Comparison of ENCODE assay signal across 36 cellular contexts in genomic region chr2:126729896-126730295, GRCh38.
"Had no signal": no experiment of that assay in that cellular context is flagged by ENCODE, and none has a peak within 500 bp of the region (broad histone marks: within the 10 kb centered on the region; RNA-seq: fewer than 3 reads in every experiment).

No MANE protein-coding gene starts in this region.

- H3K9ac ChIP-seq: SK-N-SH had no signal

- H3K36me3 ChIP-seq: SJSA1 had no signal

- FAIRE-seq: bronchial epithelial cell, RCC 7860, TTC549 had no signal

- H3K4me1 Mint-ChIP-seq: activated CD4-positive, alpha-beta T cell treated with anti-CD3 and anti-CD28 coated beads for 36 hours; activated CD4-positive, alpha-beta T cell treated with anti-CD3 and anti-CD28 coated beads, Interleukin-2, amount 10 ng/mL, durations not matched to agents 7 days and 5 days; activated CD8-positive, alpha-beta memory T cell treated with anti-CD3 and anti-CD28 coated beads, Interleukin-2, amount 10 ng/mL, durations not matched to agents 7 days and 5 days; activated naive CD4-positive, alpha-beta T cell treated with anti-CD3 and anti-CD28 coated beads, Interleukin-2, amount 10 ng/mL, durations not matched to agents 7 days and 5 days; activated naive CD8-positive, alpha-beta T cell treated with anti-CD3 and anti-CD28 coated beads, Interleukin-2, amount 50 U/mL, for 24 hours; brain; WTC11 had no signal

- ATAC-seq: activated CD4-positive, alpha-beta T cell treated with anti-CD3 and anti-CD28 coated beads for 36 hours; activated CD8-positive, alpha-beta memory T cell treated with anti-CD3 and anti-CD28 coated beads, Interleukin-2, amount 10 ng/mL, durations not matched to agents 7 days and 5 days; activated naive CD8-positive, alpha-beta T cell treated with anti-CD3 and anti-CD28 coated beads, Interleukin-2, amount 50 U/mL, for 24 hours; PC-3; WTC11 had no signal

- H3K4me3 ChIP-seq: SJSA1 had no signal

- DNase-seq: activated CD4-positive, alpha-beta T cell treated with anti-CD3 and anti-CD28 coated beads for 36 hours; activated CD4-positive, alpha-beta T cell treated with anti-CD3 and anti-CD28 coated beads, Interleukin-2, amount 10 ng/mL, durations not matched to agents 7 days and 5 days; activated CD4-positive, alpha-beta T cell treated with anti-CD3 and anti-CD28 coated beads, Interleukin-2, amount 50 U/mL, for 48 hours; activated CD8-positive, alpha-beta memory T cell treated with anti-CD3 and anti-CD28 coated beads for 24 hours; activated CD8-positive, alpha-beta memory T cell treated with anti-CD3 and anti-CD28 coated beads, Interleukin-2, amount 10 ng/mL, durations not matched to agents 7 days and 5 days; activated CD8-positive, alpha-beta memory T cell treated with anti-CD3 and anti-CD28 coated beads, Interleukin-2, amount 50 U/mL, for 48 hours; activated effector memory CD4-positive, alpha-beta T cell treated with Interleukin-2 at 50 U/mL for 16 hours; activated naive CD4-positive, alpha-beta T cell treated with anti-CD3 and anti-CD28 coated beads, Interleukin-2, amount 10 ng/mL, durations not matched to agents 7 days and 5 days; activated naive CD8-positive, alpha-beta T cell treated with anti-CD3 and anti-CD28 coated beads, Interleukin-2, amount 50 U/mL, for 24 hours; activated T-cell treated with anti-CD3 and anti-CD28 coated beads, Interleukin-2, amount 50 U/mL, for 48 hours; anterior cingulate cortex; caudate nucleus; KG1; MM.1S; MV-4-11; NCI-H1092; NCI-H1436 treated with DMSO at 0.1 percent for 48 hours; NCI-H1694 treated with DMSO at 0.1 percent for 48 hours; NCI-H2029; NCI-H510A; NCI-H526; NCI-H748 treated with DMSO at 0.1 percent for 48 hours; NK-92 treated with Interleukin-12 subunit alpha and Interleukin-12 subunit beta, amount 100 ng/mL, for 24 hours; PC-3; SHP77 treated with DMSO at 0.1 percent for 48 hours; SK-N-SH had no signal

- H3K9me3 ChIP-seq: SJSA1, SK-N-SH had no signal

- H3K4me3 Mint-ChIP-seq: activated CD4-positive, alpha-beta T cell treated with anti-CD3 and anti-CD28 coated beads for 36 hours; activated CD4-positive, alpha-beta T cell treated with anti-CD3 and anti-CD28 coated beads, Interleukin-2, amount 10 ng/mL, durations not matched to agents 7 days and 5 days; activated CD8-positive, alpha-beta memory T cell treated with anti-CD3 and anti-CD28 coated beads, Interleukin-2, amount 10 ng/mL, durations not matched to agents 7 days and 5 days; activated naive CD4-positive, alpha-beta T cell treated with anti-CD3 and anti-CD28 coated beads, Interleukin-2, amount 10 ng/mL, durations not matched to agents 7 days and 5 days; activated naive CD8-positive, alpha-beta T cell; activated naive CD8-positive, alpha-beta T cell treated with anti-CD3 and anti-CD28 coated beads, Interleukin-2, amount 50 U/mL, for 24 hours; brain; T-helper 1 cell treated with Interleukin-12 subunit alpha and Interleukin-12 subunit beta and Interleukin-4 antibody, amounts not matched to agents 30 μg/mL and 1 μg/mL, for 36 hours; T-helper 2 cell treated with Interferon-gamma antibody and Interleukin-4, amounts not matched to agents 5 μg/mL and 100 μg/mL, for 36 hours; WTC11 had no signal

- H3K27ac Mint-ChIP-seq: activated CD4-positive, alpha-beta T cell treated with anti-CD3 and anti-CD28 coated beads for 36 hours; activated CD4-positive, alpha-beta T cell treated with anti-CD3 and anti-CD28 coated beads, Interleukin-2, amount 10 ng/mL, durations not matched to agents 7 days and 5 days; activated CD8-positive, alpha-beta memory T cell treated with anti-CD3 and anti-CD28 coated beads, Interleukin-2, amount 10 ng/mL, durations not matched to agents 7 days and 5 days; activated naive CD4-positive, alpha-beta T cell treated with anti-CD3 and anti-CD28 coated beads, Interleukin-2, amount 10 ng/mL, durations not matched to agents 7 days and 5 days; activated naive CD8-positive, alpha-beta T cell; activated naive CD8-positive, alpha-beta T cell treated with anti-CD3 and anti-CD28 coated beads, Interleukin-2, amount 50 U/mL, for 24 hours; brain; T-helper 1 cell treated with Interleukin-12 subunit alpha and Interleukin-12 subunit beta and Interleukin-4 antibody, amounts not matched to agents 30 μg/mL and 1 μg/mL, for 36 hours; T-helper 2 cell treated with Interferon-gamma antibody and Interleukin-4, amounts not matched to agents 5 μg/mL and 100 μg/mL, for 36 hours; WTC11 had no signal

- H3K27me3 Mint-ChIP-seq: activated CD4-positive, alpha-beta T cell treated with anti-CD3 and anti-CD28 coated beads for 36 hours; activated naive CD8-positive, alpha-beta T cell; activated naive CD8-positive, alpha-beta T cell treated with anti-CD3 and anti-CD28 coated beads, Interleukin-2, amount 50 U/mL, for 24 hours; brain had no signal

- H3K27me3 ChIP-seq: SJSA1 had no signal

- H3K4me1 ChIP-seq: SJSA1 had no signal

- H3K27ac ChIP-seq: RWPE1, SJSA1 had no signal
